ENCODE assay signal across 2 cellular contexts in the genomic region with DNA sequence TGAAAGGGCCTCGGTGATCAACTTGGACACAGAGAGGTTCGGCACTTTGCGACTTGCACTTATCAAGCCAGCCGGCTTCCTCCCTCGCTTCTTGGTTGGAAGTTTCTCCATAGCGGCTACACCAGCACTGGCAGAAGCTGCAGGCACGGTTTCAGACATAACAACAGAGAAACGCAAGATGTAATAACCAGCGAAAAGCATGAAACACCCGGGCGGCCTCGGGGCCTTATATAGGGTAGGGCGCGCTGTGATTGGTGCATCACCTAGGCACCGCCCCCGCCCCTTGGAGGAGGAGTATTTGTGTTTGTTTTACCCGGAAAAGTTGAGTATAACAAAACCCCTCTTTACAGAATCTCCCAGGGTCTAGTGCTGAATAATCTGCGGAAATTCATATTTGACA.
TF ChIP-seq lines count a peak whose summit lies in the region.

No MANE protein-coding gene starts in this region.

TF ChIP-seq in H1, 55 proteins besides CTCF, POLR2A, EP300 and RAD21:
- TF ChIP-seq SRF (IDR thresholded peaks at IDR 0.05; ENCODE audit: low read depth, low read length) (no peak), TBP (IDR thresholded peaks at IDR 0.05; ENCODE audit: low read depth, low read length) (peak; percentile 64; the same call in 1 of the 2 replicates)

TF ChIP-seq in HEK293T, 16 proteins besides CTCF, POLR2A, EP300 and RAD21:
- TF ChIP-seq BHLHE40 (IDR thresholded peaks at IDR 0.05; ENCODE audit: borderline replicate concordance) = no peak
- TF ChIP-seq ELF4 (IDR thresholded peaks at IDR 0.05) = no peak
- TF ChIP-seq TARDBP (IDR thresholded peaks at IDR 0.05) = no peak
- TF ChIP-seq SP1 (IDR thresholded peaks at IDR 0.05) = no peak
- no peak for TF ChIP-seq SUZ12 (IDR thresholded peaks at IDR 0.05)
- no peak for TF ChIP-seq ZNF384 (IDR thresholded peaks at IDR 0.05)
- TF ChIP-seq FOXM1 (IDR thresholded peaks at IDR 0.05; ENCODE audit: borderline replicate concordance) = no peak
- no peak for TF ChIP-seq ARNT (IDR thresholded peaks at IDR 0.05)
- no peak for TF ChIP-seq NFRKB (IDR thresholded peaks at IDR 0.05)
- TF ChIP-seq FOXA1 (IDR thresholded peaks at IDR 0.05) = no peak
- TF ChIP-seq PKNOX1 (IDR thresholded peaks at IDR 0.05) = no peak
- TF ChIP-seq CTBP1 (IDR thresholded peaks at IDR 0.05; ENCODE audit: borderline replicate concordance) = no peak
- TF ChIP-seq L3MBTL2 (conservative IDR thresholded peaks at IDR 0.05) = no peak
- no peak for TF ChIP-seq LEF1 (IDR thresholded peaks at IDR 0.05; ENCODE audit: borderline replicate concordance)
- no peak for TF ChIP-seq HDGF (IDR thresholded peaks at IDR 0.05; ENCODE audit: borderline replicate concordance)
- TF ChIP-seq FOXK2 (IDR thresholded peaks at IDR 0.05) = no peak
